ENCODE assay signal across 31 cellular contexts in genomic region chr6:34969662-34970265, GRCh38.
DNase-seq lines count a peak whose midpoint lies in the region; ATAC-seq and TF ChIP-seq lines count a peak whose summit lies in the region.
"Had no signal": no experiment of that assay in that cellular context is flagged by ENCODE, and none has a peak within 500 bp of the region (broad histone marks: within the 10 kb centered on the region; RNA-seq: fewer than 3 reads in every experiment).

No MANE protein-coding gene starts in this region.

- no peak overlapping the region for H2BK120ac ChIP-seq in trophoblast cell (ENCODE audit: insufficient read depth, low read length, poor library complexity)

- ATAC-seq in HG02870 (IDR thresholded peaks at IDR 0.05; ENCODE audit: unreplicated experiment) = no peak
- ATAC-seq: GM12878, heart left ventricle, left cardiac atrium, right cardiac atrium, upper lobe of right lung had no signal

- peaks cover 1% of the 10 kb centered on the region for H3K79me1 ChIP-seq in trophoblast cell (ENCODE audit: low read length)

- H4K12ac ChIP-seq in trophoblast cell (ENCODE audit: low read depth, low read length) = no peak overlapping the region

- H3K4me1 Mint-ChIP-seq in osteocyte (ENCODE audit: unreplicated experiment) = peaks cover 25% of the 10 kb centered on the region
- H3K4me1 Mint-ChIP-seq: activated B cell treated with CpG ODN at 0.5 μM for 24 hours; central memory CD8-positive, alpha-beta T cell; IgD-negative memory B cell; neural crest cell had no signal

- no peak overlapping the region for H3K18ac ChIP-seq in trophoblast cell (ENCODE audit: low read length)

- WGBS in trophoblast cell (ENCODE audit: extremely low coverage, insufficient coverage, insufficient read length) = no CpG with 5 or more reads among the region's 7 CpGs

- H3K9ac ChIP-seq in trophoblast cell (ENCODE audit: low read length) = no peak overlapping the region

- no peak overlapping the region for H2AK5ac ChIP-seq in trophoblast cell (ENCODE audit: low read length)

- no peak overlapping the region for H3K27ac Mint-ChIP-seq in osteocyte (ENCODE audit: unreplicated experiment)
- H3K27ac Mint-ChIP-seq: activated B cell treated with CpG ODN at 0.5 μM for 24 hours; activated naive CD8-positive, alpha-beta T cell; IgD-negative memory B cell had no signal

- H3K36me3 ChIP-seq in trophoblast cell (ENCODE audit: control insufficient read depth in 1 of 2, insufficient read depth in 2 of 2, low read length in 2 of 2) = peaks cover 2% of the 10 kb centered on the region in 2 experiments
- H3K36me3 ChIP-seq: SJCRH30 had no signal

- peaks cover 10 to 13% of the 10 kb centered on the region in 2 experiments for H3K4me1 ChIP-seq in trophoblast cell (ENCODE audit: control insufficient read depth in 1 of 2, insufficient read depth in 2 of 2, low read length in 2 of 2)
- H3K4me1 ChIP-seq: SJCRH30 had no signal

- H3K36me3 Mint-ChIP-seq in osteocyte (ENCODE audit: unreplicated experiment) = peaks cover 8% of the 10 kb centered on the region

- no peaks in the 10 kb centered on the region for H3K9me3 ChIP-seq in trophoblast cell (ENCODE audit: insufficient read depth, low read depth, low read length)
- H3K9me3 ChIP-seq: ascending aorta, SJCRH30, upper lobe of right lung had no signal

- H3K4me2 ChIP-seq in trophoblast cell (ENCODE audit: low read length) = no peak overlapping the region

- H3K4ac ChIP-seq in trophoblast cell (ENCODE audit: low read depth, low read length) = no peak overlapping the region

- no peak overlapping the region for H3K23ac ChIP-seq in trophoblast cell (ENCODE audit: low read length)

- H3K27me3 ChIP-seq in trophoblast cell (ENCODE audit: insufficient read depth, low read length) = no peaks in the 10 kb centered on the region
- H3K27me3 ChIP-seq: ascending aorta, dorsolateral prefrontal cortex, heart left ventricle, SJCRH30, upper lobe of right lung had no signal

- H2BK5ac ChIP-seq in trophoblast cell (ENCODE audit: low read depth, low read length, poor library complexity) = no peak overlapping the region

- no peak overlapping the region for H4K91ac ChIP-seq in trophoblast cell (ENCODE audit: low read depth, low read length)

- no peak overlapping the region for H4K8ac ChIP-seq in trophoblast cell (ENCODE audit: low read depth, low read length)

- no peaks in the 10 kb centered on the region for H3K27me3 Mint-ChIP-seq in osteocyte (ENCODE audit: unreplicated experiment)
- H3K27me3 Mint-ChIP-seq: activated B cell treated with CpG ODN at 0.5 μM for 24 hours; activated naive CD8-positive, alpha-beta T cell; CD4-positive, CD25-positive, alpha-beta regulatory T cell; central memory CD8-positive, alpha-beta T cell; IgD-negative memory B cell had no signal

- H2AFZ ChIP-seq in trophoblast cell (ENCODE audit: insufficient read depth, low read length, poor library complexity) = no peak overlapping the region

- H2BK12ac ChIP-seq in trophoblast cell (ENCODE audit: low read length) = peak overlapping the region; percentile 32

- H3K4me3 ChIP-seq in epithelial cell of esophagus (ENCODE audit: low read length) = no peak overlapping the region
- no peak overlapping the region for H3K4me3 ChIP-seq in trophoblast cell (ENCODE audit: low read depth, low read length)
- H3K4me3 ChIP-seq: ascending aorta, dorsolateral prefrontal cortex, GM12878, heart left ventricle, SJCRH30, upper lobe of right lung had no signal

- H3K27ac ChIP-seq in trophoblast cell (ENCODE audit: low read depth, low read length) = peak overlapping the region; percentile 2
- H3K27ac ChIP-seq: 22Rv1, ascending aorta, dorsolateral prefrontal cortex, heart left ventricle, SJCRH30, upper lobe of right lung had no signal

- no peak overlapping the region for H3K14ac ChIP-seq in trophoblast cell (ENCODE audit: low read length)

- H3K4me3 Mint-ChIP-seq in osteocyte (ENCODE audit: unreplicated experiment) = no peak overlapping the region
- H3K4me3 Mint-ChIP-seq: activated B cell treated with CpG ODN at 0.5 μM for 24 hours; activated naive CD8-positive, alpha-beta T cell; CD4-positive, CD25-positive, alpha-beta regulatory T cell; central memory CD8-positive, alpha-beta T cell; IgD-negative memory B cell; neural crest cell had no signal

- TF ChIP-seq CTCF in epithelial cell of esophagus (IDR thresholded peaks at IDR 0.05; ENCODE audit: insufficient read depth, low read depth, low read length, missing control alignments) = no peak
- TF ChIP-seq CTCF in osteocyte (IDR thresholded peaks at IDR 0.05) = no peak

- peak; percentile 6 for DNase-seq in DMS53 (lab: John Stamatoyannopoulos, UW)
- DNase-seq in DMS53 treated with DMSO at 0.1 percent for 48 hours (lab: John Stamatoyannopoulos, UW; ENCODE audit: unreplicated experiment) = no peak
- peak; percentile 31 for DNase-seq in OCI-M1 (lab: John Stamatoyannopoulos, UW)
- peak; percentile 85 for DNase-seq in epithelial cell of esophagus (ENCODE audit: low read depth)
- DNase-seq in trophoblast cell = peak; percentile 22 to 68
- DNase-seq in osteocyte (ENCODE audit: extremely low spot score, unreplicated experiment) = no peak
- DNase-seq in KG1 (lab: John Stamatoyannopoulos, UW) = no peak
- DNase-seq: activated B cell treated with CpG ODN at 0.5 μM for 24 hours; activated CD4-positive, alpha-beta T cell treated with anti-CD3 and anti-CD28 coated beads, Interleukin-2, amount 50 U/mL, for 48 hours; activated CD8-positive, alpha-beta memory T cell treated with anti-CD3 and anti-CD28 coated beads, Interleukin-2, amount 50 U/mL, for 4 hours; activated effector memory CD4-positive, alpha-beta T cell treated with Interleukin-2 at 50 U/mL for 16 hours; CD4-positive, CD25-positive, alpha-beta regulatory T cell; dorsolateral prefrontal cortex; heart left ventricle; left cardiac atrium; NCI-H1105; NCI-H1930; NCI-H226; posterior cingulate gyrus; right cardiac atrium; SJCRH30; stimulated activated CD4-positive, alpha-beta T cell treated with anti-CD3 and anti-CD28 coated beads, Interleukin-2, amount 100 ng/mL, for 48 hours; upper lobe of right lung had no signal

- H3K79me2 ChIP-seq in trophoblast cell (ENCODE audit: control insufficient read depth, insufficient read depth, low read length, poor library complexity) = no peaks in the 10 kb centered on the region

- no peaks in the 10 kb centered on the region for H3K9me3 Mint-ChIP-seq in osteocyte (ENCODE audit: unreplicated experiment)
- H3K9me3 Mint-ChIP-seq: activated B cell treated with CpG ODN at 0.5 μM for 24 hours; CD4-positive, CD25-positive, alpha-beta regulatory T cell; central memory CD8-positive, alpha-beta T cell; IgD-negative memory B cell; neural crest cell had no signal

Comparison
In these comparisons a context has a peak if more than half of its experiments do, and no peak if none do; other contexts are left out.
1. DNase-seq: peak in DMS53 (single experiment), OCI-M1 (single experiment), epithelial cell of esophagus (single experiment) and trophoblast cell (2 of 2); none in DMS53 treated with DMSO at 0.1 percent for 48 hours (single experiment), osteocyte (single experiment) and KG1 (single experiment).